Comparison of ENCODE assay signal across 13 cellular contexts in genomic region chr1:175129644-175129996, GRCh38.
DNase-seq lines count a peak whose midpoint lies in the region; ATAC-seq and TF ChIP-seq lines count a peak whose summit lies in the region.
"Had no signal": no experiment of that assay in that cellular context is flagged by ENCODE, and none has a peak within 500 bp of the region (broad histone marks: within the 10 kb centered on the region; RNA-seq: fewer than 3 reads in every experiment).

No MANE protein-coding gene starts in this region.

- no TSS peak for BruUV-seq in IMR-90 (replicated peaks; lab: Mats Ljungman, UMichigan)

- no peak overlapping the region for H4K91ac ChIP-seq in IMR-90 (ENCODE audit: insufficient read depth, low read depth, low read length)

- H2AK5ac ChIP-seq in IMR-90 (ENCODE audit: low read depth, low read length): no peak overlapping the region

- CTCF ChIA-PET in IMR-90 (lab: Yijun Ruan, JAX): interaction anchor here (1.1 kb wide), 1 partner anchor 17 kb away, joined by 5 read pairs; no protein-coding TSS in a partner anchor

- H3K4me1 ChIP-seq in IMR-90 (ENCODE audit: control insufficient read depth, insufficient read depth, low read length) (peaks cover 2% of the 10 kb centered on the region; the same call in 1 of the 2 replicates), right lobe of liver (peaks cover 0 to 34% (median 3%) of the 10 kb centered on the region in 4 donors), gastrocnemius medialis (peaks cover 6 to 29% of the 10 kb centered on the region in 2 donors)

- no peaks in the 10 kb centered on the region for H3K9me1 ChIP-seq in IMR-90 (ENCODE audit: insufficient read depth, low read length)

- no peak overlapping the region for H3K27ac ChIP-seq in IMR-90 (ENCODE audit: insufficient read depth, low read length)
- peak overlapping the region in 2 of 3 donors; percentile 29 to 30 for H3K27ac ChIP-seq in right lobe of liver
- H3K27ac ChIP-seq in gastrocnemius medialis: peak overlapping the region; percentile 14 to 40 (median 24)
- H3K27ac ChIP-seq: GM23248 had no signal

- H3K9ac ChIP-seq in IMR-90 (ENCODE audit: low read depth, low read length): no peak overlapping the region
- H3K9ac ChIP-seq: GM23248 had no signal

- H2BK20ac ChIP-seq in IMR-90 (ENCODE audit: low read depth, low read length): no peak overlapping the region

- no peaks in the 10 kb centered on the region for H3K27me3 ChIP-seq in IMR-90 (ENCODE audit: control insufficient read depth, insufficient read depth, low read length)
- H3K27me3 ChIP-seq in right lobe of liver: no peaks in the 10 kb centered on the region
- H3K27me3 ChIP-seq in gastrocnemius medialis: no peaks in the 10 kb centered on the region

- H3K4me2 ChIP-seq in IMR-90 (ENCODE audit: low read depth, low read length): no peak overlapping the region; the same call in 1 of the 2 replicates

- no peak overlapping the region for H2AFZ ChIP-seq in IMR-90 (replicated peaks; ENCODE audit: low read length, poor library complexity)
- H2AFZ ChIP-seq: GM23248 had no signal

- no peaks in the 10 kb centered on the region for H3K9me3 ChIP-seq in IMR-90 (ENCODE audit: control insufficient read depth, insufficient read depth, low read length)
- no peaks in the 10 kb centered on the region for H3K9me3 ChIP-seq in right lobe of liver
- no peaks in the 10 kb centered on the region for H3K9me3 ChIP-seq in gastrocnemius medialis

- ATAC-seq in IMR-90 (ENCODE audit: low read depth) (no peak), right lobe of liver (peak; percentile 61 to 82 (median 78)), gastrocnemius medialis (no peak), HG03354 (IDR thresholded peaks at IDR 0.05; ENCODE audit: poor library complexity, severe bottlenecking, unreplicated experiment) (no peak)
- ATAC-seq: left colon had no signal

- dilution Hi-C loops in IMR-90 (cut with HindIII; ENCODE audit: low sequenced_read_pairs, unreplicated experiment): no loop called here

- intact Hi-C loops in IMR-90 (cut with micrococcal nuclease) (no loop called here), right lobe of liver (cut with DNase I) (loop anchor here in 1 of 2 donors (10.0 kb wide), 1 partner anchor 95 kb away; no protein-coding TSS in a partner anchor), gastrocnemius medialis (cut with DNase I; ENCODE audit: low total_unique reads) (no loop called here)

- in situ Hi-C loops in IMR-90 (cut with MboI; ENCODE audit: low sequenced_read_pairs) (no loop called here), gastrocnemius medialis (cut with MboI; ENCODE audit: low sequenced_read_pairs in 4 of 4) (loop anchor here (10.0 to 25.0 kb wide), 2 partner anchors 95 to 758 kb away; no protein-coding TSS in a partner anchor)

- POLR2A ChIA-PET in IMR-90 (lab: Charles Lee; ENCODE audit: unreplicated experiment): no interaction called here

- no peak overlapping the region for H3K14ac ChIP-seq in IMR-90 (replicated peaks; ENCODE audit: low read depth, low read length)

- TF ChIP-seq CTCF in IMR-90 (conservative IDR thresholded peaks at IDR 0.05; ENCODE audit: low read depth, low read length): no peak
- TF ChIP-seq CTCF in right lobe of liver (IDR thresholded peaks at IDR 0.05): no peak
- TF ChIP-seq CTCF in gastrocnemius medialis (IDR thresholded peaks at IDR 0.05 in 4 of 5, conservative IDR thresholded peaks at IDR 0.05 in 1 of 5): no peak

- H4K20me1 ChIP-seq in IMR-90 (ENCODE audit: insufficient read depth, low read length): no peaks in the 10 kb centered on the region

- TF ChIP-seq POLR2A in IMR-90 (IDR thresholded peaks at IDR 0.05; ENCODE audit: low read depth, low read length) (no peak), right lobe of liver (IDR thresholded peaks at IDR 0.05) (no peak), gastrocnemius medialis (IDR thresholded peaks at IDR 0.05) (no peak)

- peak overlapping the region; percentile 46; the same call in 1 of the 2 replicates for H3K18ac ChIP-seq in IMR-90 (ENCODE audit: low read depth, low read length)

- no peak overlapping the region for H2BK5ac ChIP-seq in IMR-90 (ENCODE audit: low read depth, low read length, poor library complexity, severe bottlenecking)

- no peak for DNase-seq in IMR-90
- DNase-seq in SKM-1 (lab: John Stamatoyannopoulos, UW; ENCODE audit: unreplicated experiment): peak; percentile 53
- DNase-seq in right lobe of liver: peak in 1 of 3 donors; percentile 67
- no peak for DNase-seq in gastrocnemius medialis
- DNase-seq in A172 (ENCODE audit: low spot score): no peak
- no peak for DNase-seq in AG08395 (ENCODE audit: low spot score)
- DNase-seq: activated B cell treated with CpG ODN at 0.5 μM for 24 hours; activated naive CD4-positive, alpha-beta T cell treated with anti-CD3 and anti-CD28 coated beads, Interleukin-2, amount 50 U/mL, for 16 hours; C1 segment of cervical spinal cord; left colon; stimulated activated CD8-positive, alpha-beta memory T cell treated with anti-CD3 and anti-CD28 coated beads, Interleukin-4, amount 100 ng/mL, for 48 hours had no signal

- H4K5ac ChIP-seq in IMR-90 (ENCODE audit: low read depth, low read length): no peak overlapping the region

- H3K4ac ChIP-seq in IMR-90 (ENCODE audit: low read depth, low read length): no peak overlapping the region; the same call in 1 of the 2 replicates

- no peak overlapping the region for H3K23ac ChIP-seq in IMR-90 (ENCODE audit: low read depth, low read length)

- H3K36me3 ChIP-seq in IMR-90 (ENCODE audit: control insufficient read depth, insufficient read depth, low read length) (no peaks in the 10 kb centered on the region), right lobe of liver (no peaks in the 10 kb centered on the region), gastrocnemius medialis (no peaks in the 10 kb centered on the region)

- no peak overlapping the region for H3K4me3 ChIP-seq in IMR-90 (ENCODE audit: insufficient read depth, low read depth, low read length)
- no peak overlapping the region for H3K4me3 ChIP-seq in right lobe of liver
- H3K4me3 ChIP-seq in gastrocnemius medialis: no peak overlapping the region
- H3K4me3 ChIP-seq: GM23248 had no signal

- H3K79me1 ChIP-seq in IMR-90 (ENCODE audit: low read depth in 1 of 2, low read length in 2 of 2): no peaks in the 10 kb centered on the region

- 0 out of 2 replicates have a peak overlapping the region, but pooled peaks have one; percentile 10 for H2BK120ac ChIP-seq in IMR-90 (ENCODE audit: low read depth, low read length)

- no peak overlapping the region for H2BK15ac ChIP-seq in IMR-90 (ENCODE audit: low read depth, low read length)

- no peak overlapping the region for H4K8ac ChIP-seq in IMR-90 (ENCODE audit: low read depth in 2 of 2, low read length in 2 of 2)

- no peak overlapping the region for H3K56ac ChIP-seq in IMR-90 (ENCODE audit: extremely low read depth, insufficient read depth, low read length)

- H2AK9ac ChIP-seq in IMR-90 (replicated peaks; ENCODE audit: low read depth, low read length, poor library complexity): no peak overlapping the region

- WGBS in IMR-90 (ENCODE audit: extremely low coverage in 2 of 2, insufficient read length in 1 of 2), 2 experiments: no CpG with 5 or more reads among the region's 2 CpGs
- 14% methylated on average over 2 of the region's 2 CpGs for WGBS in right lobe of liver (ENCODE audit: insufficient coverage, low coverage, low lambda C conversion rate, missing lambda C conversion rate)

- no peak for TF ChIP-seq RAD21 in IMR-90 (IDR thresholded peaks at IDR 0.05; ENCODE audit: low read length)

TF ChIP-seq in IMR-90, 13 proteins besides CTCF, POLR2A, EP300 and RAD21:
- no peak for TF ChIP-seq MAFK (IDR thresholded peaks at IDR 0.05; ENCODE audit: low read depth, low read length)
- TF ChIP-seq NFE2L2 (IDR thresholded peaks at IDR 0.05; ENCODE audit: low read depth, low read length): no peak
- TF ChIP-seq ELK1 (IDR thresholded peaks at IDR 0.05; ENCODE audit: borderline replicate concordance, low read depth, low read length): no peak
- no peak for TF ChIP-seq MAZ (IDR thresholded peaks at IDR 0.05; ENCODE audit: borderline replicate concordance, low read depth, low read length)
- no peak for TF ChIP-seq CHD1 (IDR thresholded peaks at IDR 0.05; ENCODE audit: low read depth, low read length)
- no peak for TF ChIP-seq SMC3 (IDR thresholded peaks at IDR 0.05; ENCODE audit: low read depth, low read length)
- TF ChIP-seq RCOR1 (IDR thresholded peaks at IDR 0.05; ENCODE audit: insufficient replicate concordance, low read length): no peak
- no peak for TF ChIP-seq USF2 (IDR thresholded peaks at IDR 0.05; ENCODE audit: low read depth, low read length)
- TF ChIP-seq FOS (IDR thresholded peaks at IDR 0.05; ENCODE audit: low read depth, low read length): no peak
- no peak for TF ChIP-seq BHLHE40 (IDR thresholded peaks at IDR 0.05; ENCODE audit: low read depth, low read length)
- no peak for TF ChIP-seq MXI1 (IDR thresholded peaks at IDR 0.05; ENCODE audit: borderline replicate concordance, low read depth, low read length)
- TF ChIP-seq RFX5 (IDR thresholded peaks at IDR 0.05; ENCODE audit: low read depth, low read length): no peak
- no peak for TF ChIP-seq CEBPB (IDR thresholded peaks at IDR 0.05; ENCODE audit: low read depth, low read length)

Comparison
In these comparisons a context has a peak if more than half of its experiments do, and no peak if none do; other contexts are left out.
1. ATAC-seq: peak in right lobe of liver (4 of 4); none in IMR-90 (single experiment), gastrocnemius medialis (0 of 2) and HG03354 (single experiment).